ENCODE assay signal across 21 cellular contexts in the genomic region with DNA sequence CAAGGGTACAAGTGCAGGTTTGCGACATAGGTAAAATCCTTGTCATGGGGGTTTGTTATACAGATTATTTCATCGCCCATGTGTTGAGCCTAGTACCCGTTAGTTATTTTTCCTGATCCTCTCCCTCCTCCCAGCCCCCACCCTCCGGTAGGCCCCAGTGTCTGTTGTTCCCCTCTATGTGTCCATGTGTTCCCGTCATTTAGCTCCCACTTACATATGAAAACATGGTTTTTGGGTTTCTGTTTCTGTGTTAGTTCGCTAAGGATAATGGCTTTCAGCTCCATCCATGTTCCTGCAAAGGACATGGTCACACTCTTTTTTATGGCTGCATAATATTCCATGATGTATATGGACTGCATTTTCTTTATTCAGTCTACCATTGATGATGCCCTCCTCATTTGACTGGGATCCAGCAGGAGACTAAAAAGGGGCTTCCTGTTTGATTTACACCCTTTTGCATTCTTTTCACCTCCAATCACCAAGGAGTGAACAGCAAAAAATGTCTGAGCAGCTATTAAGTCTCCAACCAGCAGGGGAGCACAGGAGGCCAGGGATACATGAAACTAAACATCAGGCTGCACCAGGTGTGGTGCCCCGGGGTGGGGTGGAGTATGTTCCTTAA.
DNase-seq lines count a peak whose midpoint lies in the region; ATAC-seq and TF ChIP-seq lines count a peak whose summit lies in the region.
"Had no signal": no experiment of that assay in that cellular context is flagged by ENCODE, and none has a peak within 500 bp of the region (broad histone marks: within the 10 kb centered on the region; RNA-seq: fewer than 3 reads in every experiment).

No MANE protein-coding gene starts in this region.

- H3K4me3 Mint-ChIP-seq in glutamatergic neuron (ENCODE audit: unreplicated experiment): no peak overlapping the region
- H3K4me3 Mint-ChIP-seq: activated naive CD4-positive, alpha-beta T cell treated with anti-CD3 and anti-CD28 coated beads, Interleukin-2, amount 10 ng/mL, durations not matched to agents 7 days and 5 days; memory B cell had no signal

- peaks cover 6% of the 10 kb centered on the region for H3K9me3 Mint-ChIP-seq in glutamatergic neuron (ENCODE audit: unreplicated experiment)
- H3K9me3 Mint-ChIP-seq: activated naive CD4-positive, alpha-beta T cell treated with anti-CD3 and anti-CD28 coated beads, Interleukin-2, amount 10 ng/mL, durations not matched to agents 7 days and 5 days had no signal

- H3K27ac ChIP-seq in cardiac muscle cell: peak overlapping the region; percentile 33
- peak overlapping the region; percentile 84 for H3K27ac ChIP-seq in SJSA1
- H3K27ac ChIP-seq in upper lobe of right lung: peak overlapping the region; percentile 30
- H3K27ac ChIP-seq: ascending aorta, transverse colon had no signal

- no peak overlapping the region for H3K4me3 ChIP-seq in cardiac muscle cell
- H3K4me3 ChIP-seq in SJSA1: no peak overlapping the region
- H3K4me3 ChIP-seq in upper lobe of right lung: no peak overlapping the region
- H3K4me3 ChIP-seq: ascending aorta, esophagus squamous epithelium, transverse colon had no signal

- H3K4me1 ChIP-seq in cardiac muscle cell (ENCODE audit: low read depth) (peaks cover 10% of the 10 kb centered on the region), SJSA1 (replicated peaks) (peaks cover 42% of the 10 kb centered on the region), upper lobe of right lung (peaks cover 16% of the 10 kb centered on the region)
- H3K4me1 ChIP-seq: transverse colon had no signal

- H3K27ac Mint-ChIP-seq in glutamatergic neuron (ENCODE audit: unreplicated experiment): peak overlapping the region; percentile 68
- H3K27ac Mint-ChIP-seq: activated naive CD4-positive, alpha-beta T cell treated with anti-CD3 and anti-CD28 coated beads, Interleukin-2, amount 10 ng/mL, durations not matched to agents 7 days and 5 days; memory B cell had no signal

- intact Hi-C loops in Right ventricle myocardium inferior (cut with DNase I) (loop anchor here (5.0 kb wide), 1 partner anchor 60 kb away; no protein-coding TSS in a partner anchor), upper lobe of right lung (cut with DNase I) (no loop called here)

- H3K36me3 ChIP-seq in cardiac muscle cell (no peaks in the 10 kb centered on the region), SJSA1 (no peaks in the 10 kb centered on the region), upper lobe of right lung (no peaks in the 10 kb centered on the region)
- H3K36me3 ChIP-seq: ascending aorta, esophagus squamous epithelium, transverse colon had no signal

- H3K4me1 Mint-ChIP-seq in glutamatergic neuron (ENCODE audit: low read depth, unreplicated experiment): peaks cover 3% of the 10 kb centered on the region
- H3K4me1 Mint-ChIP-seq: activated naive CD4-positive, alpha-beta T cell treated with anti-CD3 and anti-CD28 coated beads, Interleukin-2, amount 10 ng/mL, durations not matched to agents 7 days and 5 days; memory B cell had no signal

- TF ChIP-seq CTCF in cardiac muscle cell (IDR thresholded peaks at IDR 0.05; ENCODE audit: low read depth, low read length) (no peak), glutamatergic neuron (IDR thresholded peaks at IDR 0.05; ENCODE audit: partially characterized antibody, unreplicated experiment) (no peak), upper lobe of right lung (IDR thresholded peaks at IDR 0.05) (no peak)

- ATAC-seq in Right ventricle myocardium inferior (no peak), upper lobe of right lung (no peak), GM18502 (IDR thresholded peaks at IDR 0.05; ENCODE audit: poor library complexity, unreplicated experiment) (no peak), HG02571 (IDR thresholded peaks at IDR 0.05; ENCODE audit: unreplicated experiment) (no peak)

- H3K27me3 ChIP-seq in cardiac muscle cell (no peaks in the 10 kb centered on the region), SJSA1 (replicated peaks) (no peaks in the 10 kb centered on the region), upper lobe of right lung (no peaks in the 10 kb centered on the region)
- H3K27me3 ChIP-seq: ascending aorta, esophagus squamous epithelium, transverse colon had no signal

- H3K9me3 ChIP-seq in cardiac muscle cell (ENCODE audit: low read depth): no peaks in the 10 kb centered on the region
- H3K9me3 ChIP-seq in SJSA1 (replicated peaks): 0 out of 2 replicates have a peak, but pooled peaks cover 3% of the 10 kb centered on the region
- H3K9me3 ChIP-seq in upper lobe of right lung: no peaks in the 10 kb centered on the region
- H3K9me3 ChIP-seq: ascending aorta, esophagus squamous epithelium, transverse colon had no signal

- H3K27me3 Mint-ChIP-seq in glutamatergic neuron (ENCODE audit: unreplicated experiment): no peaks in the 10 kb centered on the region
- H3K27me3 Mint-ChIP-seq: activated naive CD4-positive, alpha-beta T cell treated with anti-CD3 and anti-CD28 coated beads, Interleukin-2, amount 10 ng/mL, durations not matched to agents 7 days and 5 days had no signal

- DNase-seq in cardiac muscle cell (ENCODE audit: low read depth in 1 of 2, low spot score in 1 of 2) (no peak), Right ventricle myocardium inferior (ENCODE audit: missing footprints) (no peak), SJSA1 (ENCODE audit: low read depth in 1 of 2, low spot score in 2 of 2) (peak in 1 of 2 experiments; percentile 25), glutamatergic neuron (no peak), upper lobe of right lung (no peak), NCI-H128 (lab: John Stamatoyannopoulos, UW; ENCODE audit: unreplicated experiment) (no peak)
- DNase-seq: activated CD4-positive, alpha-beta T cell treated with anti-CD3 and anti-CD28 coated beads, Interleukin-2, amount 50 U/mL, for 1 hour; activated naive CD4-positive, alpha-beta T cell treated with anti-CD3 and anti-CD28 coated beads, Interleukin-2, amount 10 ng/mL, durations not matched to agents 7 days and 5 days; activated T-cell treated with anti-CD3 and anti-CD28 coated beads, Interleukin-2, amount 50 U/mL, for 1 hour; DND-41; esophagus squamous epithelium; head of caudate nucleus; KBM-7; NCI-H1092 treated with DMSO at 0.1 percent for 48 hours; NCI-H748 treated with DMSO at 0.1 percent for 48 hours; stimulated activated naive CD4-positive, alpha-beta T cell; transverse colon had no signal

- no peaks in the 10 kb centered on the region for H3K36me3 Mint-ChIP-seq in glutamatergic neuron (ENCODE audit: unreplicated experiment)
- H3K36me3 Mint-ChIP-seq: activated naive CD4-positive, alpha-beta T cell treated with anti-CD3 and anti-CD28 coated beads, Interleukin-2, amount 10 ng/mL, durations not matched to agents 7 days and 5 days; memory B cell had no signal

Comparison
In these comparisons a context has a peak if more than half of its experiments do, and no peak if none do; other contexts are left out.
1. H3K27ac ChIP-seq: peak in every context shown above with its lines; median percentile 84 in SJSA1; 33 in cardiac muscle cell; 30 in upper lobe of right lung.